34 cellular contexts compared by ENCODE assay signal in genomic region chr1:49339043-49339442, GRCh38.
"Had no signal": no experiment of that assay in that cellular context is flagged by ENCODE, and none has a peak within 500 bp of the region (broad histone marks: within the 10 kb centered on the region; RNA-seq: fewer than 3 reads in every experiment).

No MANE protein-coding gene starts in this region.

- H3K36me3 ChIP-seq: MG63 had no signal

- DNase-seq: Karpas-422, Kasumi-1, MG63, MM.1S, MV-4-11, NCI-H1048, NCI-H1092, NCI-H1092 treated with DMSO at 0.1 percent for 48 hours, NCI-H1105, NCI-H1105 treated with DMSO at 0.1 percent for 48 hours, NCI-H1417, NCI-H1417 treated with DMSO at 0.1 percent for 48 hours, NCI-H1436, NCI-H1436 treated with DMSO at 0.1 percent for 48 hours, NCI-H146, NCI-H1694, NCI-H1694 treated with DMSO at 0.1 percent for 48 hours, NCI-H187, NCI-H187 treated with DMSO at 0.1 percent for 48 hours, NCI-H1930, NCI-H2029, NCI-H2029 treated with DMSO at 0.1 percent for 48 hours, NCI-H2081, NCI-H2081 treated with DMSO at 0.1 percent for 48 hours, NCI-H2107, NCI-H2171, NCI-H2171 treated with DMSO at 0.1 percent for 48 hours, NCI-H2227 treated with DMSO at 0.1 percent for 48 hours, NCI-H226, NCI-H345, NCI-H446, NCI-H446 treated with DMSO at 0.1 percent for 48 hours, NCI-H510A had no signal

- H3K9ac ChIP-seq: KMS-11 had no signal

- H3K4me2 ChIP-seq: KMS-11 had no signal

- H3K27ac ChIP-seq: KMS-11 had no signal

- H3K4me3 ChIP-seq: MG63 had no signal

- H3K9me3 ChIP-seq: MG63 had no signal

- H3K27me3 ChIP-seq: MG63 had no signal
